Comparison of ENCODE assay signal across 8 cellular contexts in genomic region chr12:87661770-87662402, GRCh38.
DNase-seq lines count a peak whose midpoint lies in the region; ATAC-seq and TF ChIP-seq lines count a peak whose summit lies in the region.

No MANE protein-coding gene starts in this region.

- H2AFZ ChIP-seq in IMR-90 (replicated peaks; ENCODE audit: low read length, poor library complexity): no peak overlapping the region

- intact Hi-C loops in IMR-90 (cut with micrococcal nuclease): loop anchor here (5.0 kb wide), 1 partner anchor 185 kb away; no protein-coding TSS in a partner anchor

- WGBS in IMR-90 (ENCODE audit: extremely low coverage in 2 of 2, insufficient read length in 1 of 2), 2 experiments: 100% methylated on average over 1 of the region's 5 CpGs

- CTCF ChIA-PET in IMR-90 (lab: Yijun Ruan, JAX): no interaction called here

- peak overlapping the region; percentile 54; the same call in 1 of the 2 replicates for H4K5ac ChIP-seq in IMR-90 (ENCODE audit: low read depth, low read length)

- H3K27me3 ChIP-seq in BLaER1 (no peaks in the 10 kb centered on the region), IMR-90 (ENCODE audit: control insufficient read depth, insufficient read depth, low read length) (no peaks in the 10 kb centered on the region), duodenal mucosa (ENCODE audit: control insufficient read depth in 1 of 2, insufficient read depth in 2 of 2, low read length in 2 of 2) (no peaks in the 10 kb centered on the region)

- in situ Hi-C loops in IMR-90 (cut with MboI; ENCODE audit: low sequenced_read_pairs): no loop called here

- no peak overlapping the region for H3K4me3 Mint-ChIP-seq in stimulated activated memory B cell treated with anti-CD40 and anti-IgM and Interleukin-4, amounts not matched to agents 10 μg/mL and 1 μg/mL and 100 μg/mL, for 72 hours

- H3K4me2 ChIP-seq in BLaER1: peak overlapping the region; percentile 24
- H3K4me2 ChIP-seq in IMR-90 (ENCODE audit: low read depth, low read length): peak overlapping the region; percentile 90; the same call in 1 of the 2 replicates

- peak overlapping the region; percentile 24 for H2BK120ac ChIP-seq in IMR-90 (ENCODE audit: low read depth, low read length)

- H2BK5ac ChIP-seq in IMR-90 (ENCODE audit: low read depth, low read length, poor library complexity, severe bottlenecking): no peak overlapping the region

- no peaks in the 10 kb centered on the region for H3K9me1 ChIP-seq in IMR-90 (ENCODE audit: insufficient read depth, low read length)

- no peaks in the 10 kb centered on the region for H3K9me3 ChIP-seq in BLaER1
- no peaks in the 10 kb centered on the region for H3K9me3 ChIP-seq in IMR-90 (ENCODE audit: control insufficient read depth, insufficient read depth, low read length)
- no peaks in the 10 kb centered on the region for H3K9me3 ChIP-seq in duodenal mucosa (ENCODE audit: control insufficient read depth in 1 of 2, low read length in 2 of 2)

- dilution Hi-C loops in IMR-90 (cut with HindIII; ENCODE audit: low sequenced_read_pairs, unreplicated experiment): no loop called here

- no peaks in the 10 kb centered on the region for H4K20me1 ChIP-seq in BLaER1
- no peaks in the 10 kb centered on the region for H4K20me1 ChIP-seq in IMR-90 (ENCODE audit: insufficient read depth, low read length)

- H4K8ac ChIP-seq in IMR-90 (ENCODE audit: low read depth in 2 of 2, low read length in 2 of 2): peak overlapping the region in 1 of 2 experiments; percentile 58; a peak in 2 of 4 replicates

- no peak for TF ChIP-seq CTCF in IMR-90 (conservative IDR thresholded peaks at IDR 0.05; ENCODE audit: low read depth, low read length)

- H3K79me1 ChIP-seq in IMR-90 (ENCODE audit: low read depth in 1 of 2, low read length in 2 of 2): no peaks in the 10 kb centered on the region

- POLR2A ChIA-PET in IMR-90 (lab: Charles Lee; ENCODE audit: unreplicated experiment): no interaction called here

- no peak for TF ChIP-seq RAD21 in IMR-90 (IDR thresholded peaks at IDR 0.05; ENCODE audit: low read length)

- H3K27me3 Mint-ChIP-seq in stimulated activated memory B cell treated with anti-CD40 and anti-IgM and Interleukin-4, amounts not matched to agents 10 μg/mL and 1 μg/mL and 100 μg/mL, for 72 hours: no peaks in the 10 kb centered on the region

- no peak overlapping the region for H4K91ac ChIP-seq in IMR-90 (ENCODE audit: insufficient read depth, low read depth, low read length)

- BruUV-seq in IMR-90 (replicated peaks; lab: Mats Ljungman, UMichigan): no TSS peak

- H2BK15ac ChIP-seq in IMR-90 (ENCODE audit: low read depth, low read length): no peak overlapping the region

- peaks cover 19% of the 10 kb centered on the region for H3K4me1 Mint-ChIP-seq in stimulated activated memory B cell treated with anti-CD40 and anti-IgM and Interleukin-4, amounts not matched to agents 10 μg/mL and 1 μg/mL and 100 μg/mL, for 72 hours

- H3K4me3 ChIP-seq in BLaER1: no peak overlapping the region
- no peak overlapping the region; the same call in 1 of the 2 replicates for H3K4me3 ChIP-seq in IMR-90 (ENCODE audit: insufficient read depth, low read depth, low read length)
- peak overlapping the region; percentile 49 to 70 for H3K4me3 ChIP-seq in duodenal mucosa (ENCODE audit: low read depth in 1 of 2, low read length in 2 of 2)

- peak overlapping the region; percentile 28; the same call in 1 of the 2 replicates for H3K18ac ChIP-seq in IMR-90 (ENCODE audit: low read depth, low read length)

- DNase-seq in IMR-90: peak; percentile 3
- DNase-seq in NK-92 treated with Interleukin-12 subunit alpha and Interleukin-12 subunit beta, amount 100 ng/mL, for 24 hours (lab: John Stamatoyannopoulos, UW): no peak
- no peak for DNase-seq in mesenteric fat pad (ENCODE audit: low spot score)
- DNase-seq in NCI-H446 treated with DMSO at 0.1 percent for 48 hours (lab: John Stamatoyannopoulos, UW): no peak

- H3K4me1 ChIP-seq in BLaER1 (no peaks in the 10 kb centered on the region), IMR-90 (ENCODE audit: control insufficient read depth, insufficient read depth, low read length) (peaks cover 3% of the 10 kb centered on the region; the same call in 1 of the 2 replicates), duodenal mucosa (ENCODE audit: control insufficient read depth in 1 of 2, insufficient read depth in 2 of 2, low read length in 2 of 2) (peaks cover 6% of the 10 kb centered on the region in 2 donors)

- H2AK5ac ChIP-seq in IMR-90 (ENCODE audit: low read depth, low read length): no peak overlapping the region

- peak overlapping the region; percentile 66 for H3K27ac Mint-ChIP-seq in stimulated activated memory B cell treated with anti-CD40 and anti-IgM and Interleukin-4, amounts not matched to agents 10 μg/mL and 1 μg/mL and 100 μg/mL, for 72 hours

- H3K9ac ChIP-seq in BLaER1 (no peak overlapping the region), IMR-90 (ENCODE audit: low read depth, low read length) (no peak overlapping the region), duodenal mucosa (ENCODE audit: low read depth in 1 of 2, low read length in 2 of 2) (no peak overlapping the region)

- H3K56ac ChIP-seq in IMR-90 (ENCODE audit: extremely low read depth, insufficient read depth, low read length): no peak overlapping the region

- H3K23ac ChIP-seq in IMR-90 (ENCODE audit: low read depth, low read length): no peak overlapping the region

- H3K4ac ChIP-seq in IMR-90 (ENCODE audit: low read depth, low read length): no peak overlapping the region

- H2AK9ac ChIP-seq in IMR-90 (replicated peaks; ENCODE audit: low read depth, low read length, poor library complexity): no peak overlapping the region

- no peaks in the 10 kb centered on the region for H3K36me3 Mint-ChIP-seq in stimulated activated memory B cell treated with anti-CD40 and anti-IgM and Interleukin-4, amounts not matched to agents 10 μg/mL and 1 μg/mL and 100 μg/mL, for 72 hours

- H3K27ac ChIP-seq in BLaER1 (no peak overlapping the region), IMR-90 (ENCODE audit: insufficient read depth, low read length) (no peak overlapping the region), duodenal mucosa (ENCODE audit: low read depth, low read length) (no peak overlapping the region)

- no peaks in the 10 kb centered on the region for H3K36me3 ChIP-seq in BLaER1
- H3K36me3 ChIP-seq in IMR-90 (ENCODE audit: control insufficient read depth, insufficient read depth, low read length): no peaks in the 10 kb centered on the region
- no peaks in the 10 kb centered on the region for H3K36me3 ChIP-seq in duodenal mucosa (ENCODE audit: control insufficient read depth in 1 of 2, insufficient read depth in 2 of 2, low read length in 2 of 2)

- H2BK20ac ChIP-seq in IMR-90 (ENCODE audit: low read depth, low read length): peak overlapping the region; percentile 62; the same call in 1 of the 2 replicates

- ATAC-seq in GM19467 (IDR thresholded peaks at IDR 0.05; ENCODE audit: unreplicated experiment) (peak; percentile 84), IMR-90 (ENCODE audit: low read depth) (peak; percentile 76)
- ATAC-seq in stimulated activated memory B cell treated with anti-CD40 and anti-IgM and Interleukin-4, amounts not matched to agents 10 μg/mL and 1 μg/mL and 100 μg/mL, for 72 hours: peak; percentile 64

- no peak for TF ChIP-seq POLR2A in IMR-90 (IDR thresholded peaks at IDR 0.05; ENCODE audit: low read depth, low read length)

- H3K9me3 Mint-ChIP-seq in stimulated activated memory B cell treated with anti-CD40 and anti-IgM and Interleukin-4, amounts not matched to agents 10 μg/mL and 1 μg/mL and 100 μg/mL, for 72 hours: no peaks in the 10 kb centered on the region

- H3K14ac ChIP-seq in IMR-90 (replicated peaks; ENCODE audit: low read depth, low read length): 0 out of 2 replicates have a peak overlapping the region, but pooled peaks have one; percentile 63

TF ChIP-seq in IMR-90, 13 proteins besides CTCF, POLR2A, EP300 and RAD21:
- TF ChIP-seq RCOR1 (IDR thresholded peaks at IDR 0.05; ENCODE audit: insufficient replicate concordance, low read length) (no peak), USF2 (IDR thresholded peaks at IDR 0.05; ENCODE audit: low read depth, low read length) (no peak), SMC3 (IDR thresholded peaks at IDR 0.05; ENCODE audit: low read depth, low read length) (no peak), RFX5 (IDR thresholded peaks at IDR 0.05; ENCODE audit: low read depth, low read length) (no peak), BHLHE40 (IDR thresholded peaks at IDR 0.05; ENCODE audit: low read depth, low read length) (no peak), MAFK (IDR thresholded peaks at IDR 0.05; ENCODE audit: low read depth, low read length) (no peak), NFE2L2 (IDR thresholded peaks at IDR 0.05; ENCODE audit: low read depth, low read length) (no peak), FOS (IDR thresholded peaks at IDR 0.05; ENCODE audit: low read depth, low read length) (no peak)
- TF ChIP-seq, protein P1, sequence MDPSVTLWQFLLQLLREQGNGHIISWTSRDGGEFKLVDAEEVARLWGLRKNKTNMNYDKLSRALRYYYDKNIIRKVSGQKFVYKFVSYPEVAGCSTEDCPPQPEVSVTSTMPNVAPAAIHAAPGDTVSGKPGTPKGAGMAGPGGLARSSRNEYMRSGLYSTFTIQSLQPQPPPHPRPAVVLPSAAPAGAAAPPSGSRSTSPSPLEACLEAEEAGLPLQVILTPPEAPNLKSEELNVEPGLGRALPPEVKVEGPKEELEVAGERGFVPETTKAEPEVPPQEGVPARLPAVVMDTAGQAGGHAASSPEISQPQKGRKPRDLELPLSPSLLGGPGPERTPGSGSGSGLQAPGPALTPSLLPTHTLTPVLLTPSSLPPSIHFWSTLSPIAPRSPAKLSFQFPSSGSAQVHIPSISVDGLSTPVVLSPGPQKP (IDR thresholded peaks at IDR 0.05; ENCODE audit: borderline replicate concordance, low read depth, low read length): no peak

Comparison
In these comparisons a context has a peak if more than half of its experiments do, and no peak if none do; other contexts are left out.
1. H3K4me3 ChIP-seq: peak in duodenal mucosa (2 of 2); none in BLaER1 (single experiment) and IMR-90 (single experiment).
2. Peak in every context shown above with its lines, with median percentiles within 50 percentile points of each other: ATAC-seq.